ENCODE assay signal across 22 cellular contexts in genomic region chr1:204033321-204033720, GRCh38.
"Had no signal": no experiment of that assay in that cellular context is flagged by ENCODE, and none has a peak within 500 bp of the region (broad histone marks: within the 10 kb centered on the region; RNA-seq: fewer than 3 reads in every experiment).

No MANE protein-coding gene starts in this region.

- H3K4me1 Mint-ChIP-seq: IgD-negative memory B cell had no signal

- FAIRE-seq: RCC 7860 had no signal

- H3K27ac ChIP-seq: SJSA1, SK-N-MC had no signal

- H3K9me3 Mint-ChIP-seq: IgD-negative memory B cell had no signal

- H3K36me3 Mint-ChIP-seq: IgD-negative memory B cell had no signal

- DNase-seq: Karpas-422, KG1, MG63, NCI-H1092, NCI-H1105 treated with DMSO at 0.1 percent for 48 hours, NCI-H1417 treated with DMSO at 0.1 percent for 48 hours, NCI-H146, NCI-H1694 treated with DMSO at 0.1 percent for 48 hours, NCI-H1930, NCI-H2081, NCI-H2107, NCI-H2227 treated with DMSO at 0.1 percent for 48 hours, NCI-H510A, NCI-H69, NCI-H774, Right ventricle myocardium superior, RPMI8226, SIG-M5 had no signal

- H3K4me3 Mint-ChIP-seq: IgD-negative memory B cell had no signal

- H3K27me3 ChIP-seq: MG63, SJSA1 had no signal

- H3K27ac Mint-ChIP-seq: IgD-negative memory B cell had no signal

- H3K36me3 ChIP-seq: MG63, SJSA1 had no signal

- H3K4me3 ChIP-seq: MG63, SJSA1, SK-N-MC had no signal

- H3K4me1 ChIP-seq: SJSA1 had no signal
